Comparison of ENCODE assay signal across 8 cellular contexts in genomic region chrX:89757767-89758166, GRCh38.
DNase-seq lines count a peak whose midpoint lies in the region; FAIRE-seq and TF ChIP-seq lines count a peak whose summit lies in the region.
"Not testable (repeated sequence)": the region's sequence is repeated elsewhere in the genome, so short reads cannot be mapped to it uniquely, and the experiment has no call there.

No MANE protein-coding gene starts in this region.

- POLR2A ChIA-PET in AG04450 (lab: Yijun Ruan, JAX) = not testable (repeated sequence)

- H3K9me3 ChIP-seq in AG04450 (ENCODE audit: control insufficient read depth, insufficient read depth, low read length); kidney (ENCODE audit: control insufficient read depth in 1 of 2, low read length in 2 of 2): not testable (repeated sequence)

- H3K27ac ChIP-seq in AG04450 (ENCODE audit: low read depth, low read length); VCaP; kidney (ENCODE audit: low read depth in 2 of 2, low read length in 2 of 2): not testable (repeated sequence)

- not testable (repeated sequence) for DNase-seq in AG04450 (ENCODE audit: low read depth, low spot score); GM10266 (ENCODE audit: extremely low spot score); kidney
- DNase-seq in Jurkat, Clone E6-1 (ENCODE audit: low read depth, low spot score) = peak; percentile 9
- DNase-seq in NCI-H748 (lab: John Stamatoyannopoulos, UW; ENCODE audit: unreplicated experiment) (peak; percentile 19), pons (ENCODE audit: low spot score) (peak; percentile 0)

- intact Hi-C loops in kidney (cut with DNase I) = not testable (repeated sequence)

- 0 out of 2 replicates have a peak, but pooled peaks have one; percentile 25 for TF ChIP-seq CTCF in AG04450 (IDR thresholded peaks at IDR 0.05; ENCODE audit: low read depth, low read length)
- peak; percentile 36 for TF ChIP-seq CTCF in GM10266 (IDR thresholded peaks at IDR 0.05; ENCODE audit: control insufficient read depth, insufficient read depth, low read depth, missing control alignments)
- TF ChIP-seq CTCF in VCaP (conservative IDR thresholded peaks at IDR 0.05) = peak; percentile 62
- TF ChIP-seq CTCF in kidney (IDR thresholded peaks at IDR 0.05; ENCODE audit: borderline replicate concordance, extremely low read depth, insufficient read depth) = peak; percentile 21

- H3K36me3 ChIP-seq in kidney (ENCODE audit: control insufficient read depth in 1 of 2, insufficient read depth in 2 of 2, low read length in 2 of 2) = not testable (repeated sequence)

- not testable (repeated sequence) for H3K4me3 ChIP-seq in AG04450 (ENCODE audit: low read depth, low read length); Jurkat, Clone E6-1 (ENCODE audit: low read length); kidney (ENCODE audit: low read length in 2 of 2)

- H3K4me1 ChIP-seq in kidney (ENCODE audit: control insufficient read depth in 1 of 2, insufficient read depth in 1 of 2, low read depth in 1 of 2, low read length in 2 of 2) = not testable (repeated sequence)

- H3K27me3 ChIP-seq in AG04450 (ENCODE audit: control insufficient read depth, insufficient read depth, low read length) = not testable (repeated sequence)

- not testable (repeated sequence) for H3K9ac ChIP-seq in kidney (ENCODE audit: low read length in 2 of 2)

- FAIRE-seq in endometrium (lab: Jason Lieb, UNC) = peak; percentile 8
- peak; percentile 87 for FAIRE-seq in kidney (lab: Jason Lieb, UNC)

- CTCF ChIA-PET in AG04450 (lab: Charles Lee) = not testable (repeated sequence)
